18 cellular contexts compared by ENCODE assay signal in the genomic region with DNA sequence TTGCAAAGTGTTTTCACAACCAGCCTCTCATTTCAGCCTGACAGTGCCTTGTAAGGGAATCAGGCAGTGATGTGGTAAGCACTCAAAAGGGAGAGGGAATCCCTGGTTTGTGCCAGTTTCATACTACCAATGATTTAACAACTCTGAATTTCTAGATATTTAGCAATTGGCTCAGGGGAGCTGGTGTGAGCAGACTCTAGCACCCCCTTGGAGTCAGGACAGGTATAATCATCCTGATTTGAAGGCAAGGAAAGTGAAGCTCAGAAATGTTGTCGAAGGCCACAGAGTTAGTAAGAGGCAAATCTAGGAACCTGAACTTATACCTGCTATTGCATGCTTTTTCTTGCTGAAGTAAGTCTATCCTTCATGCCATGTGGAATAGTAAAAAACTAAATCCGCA.
DNase-seq lines count a peak whose midpoint lies in the region; ATAC-seq and TF ChIP-seq lines count a peak whose summit lies in the region.
"Had no signal": no experiment of that assay in that cellular context is flagged by ENCODE, and none has a peak within 500 bp of the region (broad histone marks: within the 10 kb centered on the region; RNA-seq: fewer than 3 reads in every experiment).

No MANE protein-coding gene starts in this region.

- H3K79me2 ChIP-seq in mammary epithelial cell (ENCODE audit: insufficient read depth, low read length) (no peaks in the 10 kb centered on the region), OCI-LY1 (ENCODE audit: insufficient read depth, low read length) (no peaks in the 10 kb centered on the region)

- dilution Hi-C loops in mammary epithelial cell (cut with HindIII; ENCODE audit: low sequenced_read_pairs) = no loop called here

- H3K27me3 ChIP-seq in mammary epithelial cell (ENCODE audit: insufficient read depth, low read length) = peaks cover 3% of the 10 kb centered on the region
- no peaks in the 10 kb centered on the region for H3K27me3 ChIP-seq in breast epithelium
- H3K27me3 ChIP-seq in OCI-LY1 (ENCODE audit: insufficient read depth, low read length) = no peaks in the 10 kb centered on the region
- no peaks in the 10 kb centered on the region for H3K27me3 ChIP-seq in thoracic aorta (replicated peaks; ENCODE audit: insufficient read depth)
- H3K27me3 ChIP-seq in vagina = no peaks in the 10 kb centered on the region
- H3K27me3 ChIP-seq: left lung, Peyer's patch had no signal

- intact Hi-C loops in mammary epithelial cell (cut with micrococcal nuclease) (loop anchor here (2.0 kb wide), 1 partner anchor 74 kb away; no protein-coding TSS in a partner anchor), breast epithelium (cut with DNase I; ENCODE audit: low total_unique reads) (no loop called here), vagina (cut with DNase I) (no loop called here)

- no peak overlapping the region for H3K27ac ChIP-seq in mammary epithelial cell (ENCODE audit: insufficient read depth, low read depth, low read length)
- no peak overlapping the region for H3K27ac ChIP-seq in breast epithelium
- H3K27ac ChIP-seq in OCI-LY1 (ENCODE audit: low read depth, low read length, poor library complexity, severe bottlenecking) = no peak overlapping the region
- H3K27ac ChIP-seq in thoracic aorta = no peak overlapping the region
- no peak overlapping the region for H3K27ac ChIP-seq in vagina
- H3K27ac ChIP-seq: left lung, Peyer's patch had no signal

- H3K9me2 ChIP-seq in OCI-LY1 (ENCODE audit: low read depth, low read length) = no peaks in the 10 kb centered on the region

- H3K9me3 ChIP-seq in mammary epithelial cell (replicated peaks; ENCODE audit: insufficient read depth, low read length) = no peaks in the 10 kb centered on the region
- no peaks in the 10 kb centered on the region for H3K9me3 ChIP-seq in breast epithelium
- H3K9me3 ChIP-seq in OCI-LY1 (ENCODE audit: low read length) = no peaks in the 10 kb centered on the region
- H3K9me3 ChIP-seq in thoracic aorta = no peaks in the 10 kb centered on the region
- H3K9me3 ChIP-seq in vagina = no peaks in the 10 kb centered on the region
- H3K9me3 ChIP-seq: left lung, Peyer's patch had no signal

- TF ChIP-seq POLR2A in breast epithelium (IDR thresholded peaks at IDR 0.05) (no peak), vagina (IDR thresholded peaks at IDR 0.05) (no peak)

- no peaks in the 10 kb centered on the region for H3K36me3 ChIP-seq in mammary epithelial cell (ENCODE audit: insufficient read depth, low read length)
- no peaks in the 10 kb centered on the region for H3K36me3 ChIP-seq in breast epithelium
- no peaks in the 10 kb centered on the region for H3K36me3 ChIP-seq in OCI-LY1 (ENCODE audit: insufficient read depth, low read length)
- H3K36me3 ChIP-seq in thoracic aorta = no peaks in the 10 kb centered on the region
- no peaks in the 10 kb centered on the region for H3K36me3 ChIP-seq in vagina
- H3K36me3 ChIP-seq: left lung, Peyer's patch had no signal

- BruUV-seq in mammary epithelial cell (replicated peaks; lab: Mats Ljungman, UMichigan) = no TSS peak

- H3K9ac ChIP-seq in mammary epithelial cell (ENCODE audit: insufficient read depth, low read length) (no peak overlapping the region), OCI-LY1 (ENCODE audit: low read length) (no peak overlapping the region)

- ATAC-seq in thoracic aorta (ENCODE audit: insufficient number of reproducible peaks, low FRiP score, low read depth) = no peak
- ATAC-seq: left lung; stimulated activated naive CD8-positive, alpha-beta T cell treated with anti-CD3 and anti-CD28 coated beads, Interleukin-15, Interleukin-2, amounts not matched to agents 100 U/mL and 50 U/mL, for 24 hours had no signal

- H3K4me2 ChIP-seq in mammary epithelial cell (ENCODE audit: insufficient read depth, low read depth, low read length) (no peak overlapping the region), OCI-LY1 (ENCODE audit: low read length) (no peak overlapping the region)

- H4K20me1 ChIP-seq in mammary epithelial cell (ENCODE audit: insufficient read depth, low read length) (no peaks in the 10 kb centered on the region), OCI-LY1 (ENCODE audit: insufficient read depth, low read length) (no peaks in the 10 kb centered on the region)

- H3K4me3 ChIP-seq in mammary epithelial cell (replicated peaks in 1 of 3; ENCODE audit: insufficient read depth in 1 of 3, low read depth in 2 of 3, low read length in 3 of 3) = no peak overlapping the region
- H3K4me3 ChIP-seq in breast epithelium = no peak overlapping the region
- no peak overlapping the region for H3K4me3 ChIP-seq in OCI-LY1 (ENCODE audit: low read depth, low read length, poor library complexity, severe bottlenecking)
- no peak overlapping the region for H3K4me3 ChIP-seq in epithelial cell of proximal tubule (ENCODE audit: low read depth, low read length)
- H3K4me3 ChIP-seq in thoracic aorta = no peak overlapping the region
- H3K4me3 ChIP-seq in vagina = no peak overlapping the region
- H3K4me3 ChIP-seq: left lung, Peyer's patch had no signal

- H3F3A ChIP-seq in OCI-LY1 (ENCODE audit: insufficient read depth, low read length) = no peaks in the 10 kb centered on the region

- CTCF ChIA-PET in mammary epithelial cell (lab: Charles Lee; ENCODE audit: low non-redundant PET) = interaction anchor here (0.8 kb wide), 1 partner anchor 73 kb away, joined by 3 read pairs; no protein-coding TSS in a partner anchor

- no peak for DNase-seq in mammary epithelial cell
- no peak for DNase-seq in breast epithelium (ENCODE audit: low spot score in 2 of 2)
- no peak for DNase-seq in epithelial cell of proximal tubule (ENCODE audit: low read depth)
- DNase-seq in thoracic aorta (ENCODE audit: low spot score) = no peak
- DNase-seq in vagina (ENCODE audit: extremely low spot score in 2 of 2) = no peak
- no peak for DNase-seq in stimulated activated CD4-positive, alpha-beta T cell treated with anti-CD3 and anti-CD28 coated beads, Interleukin-12 subunit alpha, Interleukin-12 subunit beta, amount 100 ng/mL, for 4 hours
- no peak for DNase-seq in germinal center (ENCODE audit: low spot score)
- DNase-seq: activated effector memory CD4-positive, alpha-beta T cell treated with Interleukin-2 at 50 U/mL for 16 hours; cortex of kidney; hypothalamus; left lung; NCI-H187; NCI-H510A treated with DMSO at 0.1 percent for 48 hours; Peyer's patch; posterior cingulate gyrus; stimulated activated naive CD8-positive, alpha-beta T cell treated with anti-CD3 and anti-CD28 coated beads, Interleukin-15, Interleukin-2, amounts not matched to agents 100 U/mL and 50 U/mL, for 24 hours; SW 1271 had no signal

- in situ Hi-C loops in mammary epithelial cell (cut with MboI; ENCODE audit: low sequenced_read_pairs in 2 of 2) = no loop called here

- TF ChIP-seq CTCF in mammary epithelial cell (conservative IDR thresholded peaks at IDR 0.05 in 1 of 2, IDR thresholded peaks at IDR 0.05 in 1 of 2; ENCODE audit: extremely low read depth in 1 of 2, insufficient read depth in 1 of 2, low read depth in 1 of 2, low read length in 2 of 2) (peak; percentile 10 to 18), breast epithelium (IDR thresholded peaks at IDR 0.05) (no peak), OCI-LY1 (IDR thresholded peaks at IDR 0.05; ENCODE audit: low read length) (peak; percentile 9; the same call in 1 of the 2 replicates), epithelial cell of proximal tubule (conservative IDR thresholded peaks at IDR 0.05; ENCODE audit: low read depth, low read length) (peak; percentile 35), thoracic aorta (IDR thresholded peaks at IDR 0.05) (peak; percentile 6), vagina (IDR thresholded peaks at IDR 0.05) (no peak)

- no peak overlapping the region for H2AFZ ChIP-seq in mammary epithelial cell (ENCODE audit: low read depth, low read length)
- no peak overlapping the region for H2AFZ ChIP-seq in OCI-LY1 (ENCODE audit: low read length)

- no peaks in the 10 kb centered on the region for H3K4me1 ChIP-seq in mammary epithelial cell (ENCODE audit: insufficient read depth, low read length)
- no peaks in the 10 kb centered on the region for H3K4me1 ChIP-seq in breast epithelium
- H3K4me1 ChIP-seq in OCI-LY1 (ENCODE audit: insufficient read depth, low read length, severe bottlenecking) = no peaks in the 10 kb centered on the region
- peaks cover 0 to 10% of the 10 kb centered on the region in 2 donors for H3K4me1 ChIP-seq in thoracic aorta (ENCODE audit: control insufficient read depth in 1 of 2, low read depth in 2 of 2)
- no peaks in the 10 kb centered on the region for H3K4me1 ChIP-seq in vagina
- H3K4me1 ChIP-seq: left lung, Peyer's patch had no signal

- 91% methylated on average over 2 of the region's 2 CpGs for WGBS in mammary epithelial cell (ENCODE audit: low coverage, missing lambda C conversion rate)

Comparison
In these comparisons a context has a peak if more than half of its experiments do, and no peak if none do; other contexts are left out.
1. CTCF ChIP-seq: peak in mammary epithelial cell (2 of 2), OCI-LY1 (single experiment), epithelial cell of proximal tubule (single experiment) and thoracic aorta (single experiment); none in breast epithelium (0 of 3) and vagina (0 of 3).